8 cellular contexts compared by ENCODE assay signal in genomic region chr2:157302492-157303099, GRCh38. TPM values are rescaled to one million over a fixed set of nuclear protein-coding genes. Genes with fewer than 3 reads are reported as not detected.
A peak's percentile ranks its signal among the peaks of the same experiment; 100 is the strongest.
DNase-seq lines count a peak whose midpoint lies in the region; ATAC-seq, FAIRE-seq and TF ChIP-seq lines count a peak whose summit lies in the region.

No MANE protein-coding gene starts in this region.

- H3K79me2 ChIP-seq in mammary epithelial cell (ENCODE audit: insufficient read depth, low read length) (no peaks in the 10 kb centered on the region), keratinocyte (ENCODE audit: control insufficient read depth, insufficient read depth, low read length) (no peaks in the 10 kb centered on the region)

- no peaks in the 10 kb centered on the region for H3K4me1 ChIP-seq in mammary epithelial cell (ENCODE audit: insufficient read depth, low read length)
- H3K4me1 ChIP-seq in keratinocyte (ENCODE audit: control insufficient read depth, extremely low read depth, insufficient read depth, low read length): no peaks in the 10 kb centered on the region

- H2AFZ ChIP-seq in mammary epithelial cell (ENCODE audit: low read depth, low read length) (no peak overlapping the region), keratinocyte (ENCODE audit: control insufficient read depth, low read length) (no peak overlapping the region)

- no peaks in the 10 kb centered on the region for H3K9me1 ChIP-seq in keratinocyte (ENCODE audit: control insufficient read depth, extremely low read depth, insufficient read depth, low read length)

- no peaks in the 10 kb centered on the region for H4K20me1 ChIP-seq in mammary epithelial cell (ENCODE audit: insufficient read depth, low read length)
- no peaks in the 10 kb centered on the region for H4K20me1 ChIP-seq in keratinocyte (ENCODE audit: control insufficient read depth, extremely low read depth, insufficient read depth, low read length)

- DNase-seq in activated naive CD4-positive, alpha-beta T cell treated with anti-CD3 and anti-CD28 coated beads for 36 hours: peak; percentile 51
- no peak for DNase-seq in activated naive CD4-positive, alpha-beta T cell (lab: John Stamatoyannopoulos, UW)
- DNase-seq in HuH-7.5 (ENCODE audit: low spot score) (peak; percentile 27), RCC 7860 (ENCODE audit: low spot score) (peak; percentile 39), mammary epithelial cell (peak; percentile 32), keratinocyte (ENCODE audit: low read depth, low spot score) (peak; percentile 5)
- DNase-seq in stimulated activated naive B cell treated with anti-CD40 and anti-IgM and Interleukin-4, amounts not matched to agents 10 μg/mL and 1 μg/mL and 100 μg/mL, for 72 hours: no peak

- peak; percentile 69 to 74 for TF ChIP-seq CTCF in mammary epithelial cell (conservative IDR thresholded peaks at IDR 0.05 in 1 of 2, IDR thresholded peaks at IDR 0.05 in 1 of 2; ENCODE audit: extremely low read depth in 1 of 2, insufficient read depth in 1 of 2, low read depth in 1 of 2, low read length in 2 of 2)
- TF ChIP-seq CTCF in keratinocyte (optimal IDR thresholded peaks at IDR 0.05 in 1 of 3, IDR thresholded peaks at IDR 0.05 in 1 of 3, conservative IDR thresholded peaks at IDR 0.05 in 1 of 3; ENCODE audit: extremely low read depth in 1 of 3, insufficient read depth in 2 of 3, low read length in 3 of 3): peak; percentile 50 to 58 (median 52)

- no peaks in the 10 kb centered on the region for H3K27me3 Mint-ChIP-seq in activated naive CD4-positive, alpha-beta T cell treated with anti-CD3 and anti-CD28 coated beads for 36 hours (ENCODE audit: low read depth)
- H3K27me3 Mint-ChIP-seq in stimulated activated naive B cell treated with anti-CD40 and anti-IgM and Interleukin-4, amounts not matched to agents 10 μg/mL and 1 μg/mL and 100 μg/mL, for 72 hours: peaks cover 5 to 7% of the 10 kb centered on the region in 2 donors

- H3K4me2 ChIP-seq in mammary epithelial cell (ENCODE audit: insufficient read depth, low read depth, low read length) (no peak overlapping the region), keratinocyte (ENCODE audit: control insufficient read depth, extremely low read depth, insufficient read depth, low read depth, low read length) (no peak overlapping the region)

- no peaks in the 10 kb centered on the region for H3K9me3 Mint-ChIP-seq in activated naive CD4-positive, alpha-beta T cell treated with anti-CD3 and anti-CD28 coated beads for 36 hours
- no peaks in the 10 kb centered on the region for H3K9me3 Mint-ChIP-seq in stimulated activated naive B cell treated with anti-CD40 and anti-IgM and Interleukin-4, amounts not matched to agents 10 μg/mL and 1 μg/mL and 100 μg/mL, for 72 hours

- H3K9me3 ChIP-seq in mammary epithelial cell (replicated peaks; ENCODE audit: insufficient read depth, low read length) (no peaks in the 10 kb centered on the region), keratinocyte (ENCODE audit: control insufficient read depth, low read depth, low read length) (no peaks in the 10 kb centered on the region)

- dilution Hi-C loops in mammary epithelial cell (cut with HindIII; ENCODE audit: low sequenced_read_pairs) (no loop called here), keratinocyte (cut with MboI; ENCODE audit: extremely low pct_ligation_motif_present, low sequenced_read_pairs) (no loop called here)

- BruUV-seq in mammary epithelial cell (replicated peaks; lab: Mats Ljungman, UMichigan): no TSS peak

- 36% methylated on average over 9 of the region's 9 CpGs for WGBS in mammary epithelial cell (ENCODE audit: low coverage, missing lambda C conversion rate)

- in situ Hi-C loops in mammary epithelial cell (cut with MboI; ENCODE audit: low sequenced_read_pairs in 2 of 2): no loop called here

- H3K27ac Mint-ChIP-seq in activated naive CD4-positive, alpha-beta T cell treated with anti-CD3 and anti-CD28 coated beads for 36 hours: no peak overlapping the region
- H3K27ac Mint-ChIP-seq in stimulated activated naive B cell treated with anti-CD40 and anti-IgM and Interleukin-4, amounts not matched to agents 10 μg/mL and 1 μg/mL and 100 μg/mL, for 72 hours: no peak overlapping the region

- H3K4me1 Mint-ChIP-seq in activated naive CD4-positive, alpha-beta T cell treated with anti-CD3 and anti-CD28 coated beads for 36 hours (ENCODE audit: low read depth): peaks cover 34% of the 10 kb centered on the region
- peaks cover 2 to 11% of the 10 kb centered on the region in 2 donors for H3K4me1 Mint-ChIP-seq in stimulated activated naive B cell treated with anti-CD40 and anti-IgM and Interleukin-4, amounts not matched to agents 10 μg/mL and 1 μg/mL and 100 μg/mL, for 72 hours

- intact Hi-C loops in activated naive CD4-positive, alpha-beta T cell treated with anti-CD3 and anti-CD28 coated beads for 36 hours (cut with micrococcal nuclease): loop anchor here (1.0 to 5.0 kb wide), 11 partner anchors 151 to 1450 kb away; partner anchors contain the start of gene ACVR1C
- intact Hi-C loops in mammary epithelial cell (cut with micrococcal nuclease): loop anchor here (1.0 to 10.0 kb wide), 3 partner anchors 34 to 708 kb away; no protein-coding TSS in a partner anchor

- CTCF ChIA-PET in activated naive CD4-positive, alpha-beta T cell treated with anti-CD3 and anti-CD28 coated beads for 36 hours (lab: Charles Lee): interaction anchor here (0.6 to 8.3 kb wide), 70 partner anchors 8 to 1939 kb away, joined by 3 to 263 read pairs (median 5); partner anchors contain the start of genes ACVR1C and ERMN
- CTCF ChIA-PET in mammary epithelial cell (lab: Charles Lee; ENCODE audit: low non-redundant PET): interaction anchor here (0.6 to 0.7 kb wide), 3 partner anchors 27 to 720 kb away, joined by 3 to 9 read pairs (median 5); no protein-coding TSS in a partner anchor

- peak; percentile 70 for ATAC-seq in GM21717 (IDR thresholded peaks at IDR 0.05; ENCODE audit: unreplicated experiment)
- ATAC-seq in stimulated activated naive B cell treated with anti-CD40 and anti-IgM and Interleukin-4, amounts not matched to agents 10 μg/mL and 1 μg/mL and 100 μg/mL, for 72 hours (replicated peaks): peak; percentile 68 to 71

- peak overlapping the region; percentile 3 for H3K4me3 Mint-ChIP-seq in activated naive CD4-positive, alpha-beta T cell treated with anti-CD3 and anti-CD28 coated beads for 36 hours
- H3K4me3 Mint-ChIP-seq in stimulated activated naive B cell treated with anti-CD40 and anti-IgM and Interleukin-4, amounts not matched to agents 10 μg/mL and 1 μg/mL and 100 μg/mL, for 72 hours: no peak overlapping the region

- no peak overlapping the region for H3K9ac ChIP-seq in mammary epithelial cell (ENCODE audit: insufficient read depth, low read length)
- H3K9ac ChIP-seq in keratinocyte (ENCODE audit: control insufficient read depth, extremely low read depth, insufficient read depth, low read length): no peak overlapping the region

- FAIRE-seq in RCC 7860 (lab: Jason Lieb, UNC) (peak; percentile 60), keratinocyte (lab: Jason Lieb, UNC) (no peak)

- H3K27ac ChIP-seq in mammary epithelial cell (ENCODE audit: insufficient read depth, low read depth, low read length) (no peak overlapping the region), keratinocyte (ENCODE audit: control insufficient read depth, insufficient read depth, low read length) (no peak overlapping the region)

- H3K27me3 ChIP-seq in mammary epithelial cell (ENCODE audit: insufficient read depth, low read length): no peaks in the 10 kb centered on the region
- no peaks in the 10 kb centered on the region for H3K27me3 ChIP-seq in keratinocyte (ENCODE audit: control insufficient read depth, extremely low read depth, insufficient read depth, low read length)

- no peak overlapping the region for H3K4me3 ChIP-seq in mammary epithelial cell (replicated peaks in 1 of 3; ENCODE audit: insufficient read depth in 1 of 3, low read depth in 2 of 3, low read length in 3 of 3)
- H3K4me3 ChIP-seq in keratinocyte (ENCODE audit: control insufficient read depth in 2 of 3, extremely low read depth in 1 of 3, insufficient read depth in 2 of 3, low read depth in 1 of 3, low read length in 3 of 3): no peak overlapping the region

- no peaks in the 10 kb centered on the region for H3K36me3 ChIP-seq in mammary epithelial cell (ENCODE audit: insufficient read depth, low read length)
- no peaks in the 10 kb centered on the region for H3K36me3 ChIP-seq in keratinocyte (ENCODE audit: control insufficient read depth in 2 of 2, extremely low read depth in 1 of 2, insufficient read depth in 2 of 2, low read length in 2 of 2)

- no peaks in the 10 kb centered on the region for H3K36me3 Mint-ChIP-seq in activated naive CD4-positive, alpha-beta T cell treated with anti-CD3 and anti-CD28 coated beads for 36 hours (ENCODE audit: low read depth)
- no peaks in the 10 kb centered on the region for H3K36me3 Mint-ChIP-seq in stimulated activated naive B cell treated with anti-CD40 and anti-IgM and Interleukin-4, amounts not matched to agents 10 μg/mL and 1 μg/mL and 100 μg/mL, for 72 hours

RNA-seq across cellular contexts. Expression of gene ERMN, which starts 23.0 kb away (rescaled TPM):
- total RNA-seq in activated naive CD4-positive, alpha-beta T cell treated with anti-CD3 and anti-CD28 coated beads for 36 hours: 1 to 10 TPM; 1.0 to 1.6 TPM
- total RNA-seq in mammary epithelial cell: under 1 TPM in 1 of 2 donors, not detected in 1; under 0.01 TPM
- polyA plus RNA-seq in mammary epithelial cell (not detected), keratinocyte (not detected in 3 replicates)
- polyA minus RNA-seq in mammary epithelial cell (not detected), keratinocyte (not detected in 3 replicates)
- not detected for polyA plus RNA-seq in keratinocyte (2011; ENCODE audit: low read depth)
- not detected in 2 replicates for polyA plus RNA-seq in keratinocyte (2011; cell fraction: cytosol; rRNA removed)
- not detected in 2 replicates for polyA plus RNA-seq in keratinocyte (2011; cell fraction: nucleus; rRNA removed)
- not detected in 2 replicates for polyA plus RNA-seq in keratinocyte (2012; ENCODE audit: low replicate concordance)
- polyA minus RNA-seq in keratinocyte (2011; cell fraction: cytosol; rRNA and poly(A)+ RNA removed): not detected
- not detected in 2 replicates for polyA minus RNA-seq in keratinocyte (2011; cell fraction: nucleus; rRNA and poly(A)+ RNA removed)

RNA-seq across cellular contexts. Expression of gene GALNT5, which starts 45.1 kb away (rescaled TPM):
- not detected for total RNA-seq in activated naive CD4-positive, alpha-beta T cell treated with anti-CD3 and anti-CD28 coated beads for 36 hours
- total RNA-seq in mammary epithelial cell: 10 to 100 TPM; 12.7 to 33.7 TPM
- 10.4 TPM for polyA plus RNA-seq in mammary epithelial cell
- 17.4 TPM for polyA minus RNA-seq in mammary epithelial cell
- 6.8 to 10.9 TPM (median 8.3 TPM) in 3 replicates for polyA plus RNA-seq in keratinocyte
- 1.2 TPM for polyA plus RNA-seq in keratinocyte (2011; ENCODE audit: low read depth)
- polyA plus RNA-seq in keratinocyte (2011; cell fraction: cytosol; rRNA removed): 1.9 and 3.5 TPM in 2 replicates
- polyA plus RNA-seq in keratinocyte (2011; cell fraction: nucleus; rRNA removed): 16.1 and 22.3 TPM in 2 replicates
- 1.6 and 7.6 TPM in 2 replicates for polyA plus RNA-seq in keratinocyte (2012; ENCODE audit: low replicate concordance)
- polyA minus RNA-seq in keratinocyte: 3.3 to 8.4 TPM (median 6.6 TPM) in 3 replicates
- 5.0 TPM for polyA minus RNA-seq in keratinocyte (2011; cell fraction: cytosol; rRNA and poly(A)+ RNA removed)
- 16.7 and 28.2 TPM in 2 replicates for polyA minus RNA-seq in keratinocyte (2011; cell fraction: nucleus; rRNA and poly(A)+ RNA removed)

Comparison
In these comparisons a context has a peak if more than half of its experiments do, and no peak if none do; other contexts are left out.
1. DNase-seq: peak in activated naive CD4-positive, alpha-beta T cell treated with anti-CD3 and anti-CD28 coated beads for 36 hours (single experiment), HuH-7.5 (single experiment), RCC 7860 (single experiment), mammary epithelial cell (single experiment) and keratinocyte (single experiment); none in activated naive CD4-positive, alpha-beta T cell (0 of 4) and stimulated activated naive B cell treated with anti-CD40 and anti-IgM and Interleukin-4, amounts not matched to agents 10 μg/mL and 1 μg/mL and 100 μg/mL, for 72 hours (single experiment).
2. RNA of gene GALNT5, which starts 45.1 kb away (total RNA-seq): 12.7 to 33.7 TPM in mammary epithelial cell; not detected in activated naive CD4-positive, alpha-beta T cell treated with anti-CD3 and anti-CD28 coated beads for 36 hours; every median in the first group is over 10 times any median in the second.